ENCODE assay signal across 26 cellular contexts in genomic region chr14:76085358-76085757, GRCh38.
"Had no signal": no experiment of that assay in that cellular context is flagged by ENCODE, and none has a peak within 500 bp of the region (broad histone marks: within the 10 kb centered on the region; RNA-seq: fewer than 3 reads in every experiment).

No MANE protein-coding gene starts in this region.

- H3K9me3 ChIP-seq: esophagus muscularis mucosa, mucosa of descending colon, neutrophil, right atrium auricular region, testis, tibial artery, upper lobe of left lung had no signal

- H3K27me3 ChIP-seq: esophagus muscularis mucosa, neutrophil, right atrium auricular region, testis, tibial artery, upper lobe of left lung had no signal

- H3K36me3 ChIP-seq: neutrophil had no signal

- FAIRE-seq: colon, endothelial cell of umbilical vein, urothelium cell line had no signal

- ATAC-seq: left lobe of liver; mucosa of descending colon; naive thymus-derived CD4-positive, alpha-beta T cell; sciatic nerve; stimulated activated memory B cell treated with anti-CD40 and anti-IgM and Interleukin-4, amounts not matched to agents 10 μg/mL and 1 μg/mL and 100 μg/mL, for 72 hours; stimulated activated naive CD8-positive, alpha-beta T cell treated with anti-CD3 and anti-CD28 coated beads, Interleukin-15, Interleukin-2, amounts not matched to agents 100 U/mL and 50 U/mL, for 24 hours had no signal

- H3K4me1 ChIP-seq: parathyroid adenoma, tibial artery, upper lobe of left lung had no signal

- H3K4me3 ChIP-seq: esophagus muscularis mucosa, mucosa of descending colon, right atrium auricular region, testis, tibial artery, upper lobe of left lung had no signal

- H2AFZ ChIP-seq: parathyroid adenoma had no signal

- H3K27ac ChIP-seq: esophagus muscularis mucosa, neutrophil, parathyroid adenoma, right atrium auricular region, testis, tibial artery, upper lobe of left lung had no signal

- H3K79me2 ChIP-seq: parathyroid adenoma had no signal

- DNase-seq: central memory CD4-positive, alpha-beta T cell; effector memory CD4-positive, alpha-beta T cell; foreskin melanocyte; hypothalamus; immature natural killer cell; islet precursor cell; mesenchymal stem cell; mucosa of descending colon; naive thymus-derived CD4-positive, alpha-beta T cell; stimulated activated CD4-positive, alpha-beta T cell treated with anti-CD3 and anti-CD28 coated beads, Interleukin-2, amount 100 ng/mL, for 24 hours; stimulated activated CD4-positive, alpha-beta T cell treated with anti-CD3 and anti-CD28 coated beads, Interleukin-4, amount 100 ng/mL, for 4 hours; stimulated activated naive CD8-positive, alpha-beta T cell treated with anti-CD3 and anti-CD28 coated beads, Interleukin-15, Interleukin-2, amounts not matched to agents 100 U/mL and 50 U/mL, for 24 hours; substantia nigra; testis; tibial artery; upper lobe of left lung had no signal

- H3K9ac ChIP-seq: parathyroid adenoma had no signal
